1 cellular context compared by ENCODE assay signal in the genomic region with DNA sequence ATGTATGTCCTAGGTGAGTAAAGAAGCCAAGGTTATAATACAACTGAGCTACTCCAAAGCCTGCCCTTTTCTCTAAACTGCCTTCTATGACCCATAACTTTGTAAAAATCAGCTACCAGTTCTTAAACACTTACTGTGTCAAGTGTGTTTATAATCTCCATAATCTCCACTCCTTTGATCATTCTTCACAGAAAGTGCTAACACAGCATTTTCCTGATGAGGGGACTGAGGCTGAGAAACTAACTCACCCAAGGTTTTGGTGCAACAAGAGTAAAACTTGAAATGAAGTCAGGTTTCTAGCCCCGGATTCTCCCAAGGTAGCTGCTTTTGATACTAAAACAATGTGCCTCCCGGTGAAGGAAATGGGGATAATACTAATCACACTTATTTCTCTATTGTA.
TF ChIP-seq lines count a peak whose summit lies in the region.

No MANE protein-coding gene starts in this region.

TF ChIP-seq in K562, 482 proteins besides CTCF, POLR2A, EP300 and RAD21:
- TF ChIP-seq ZZZ3 (IDR thresholded peaks at IDR 0.05) (no peak), ZKSCAN8 (CRISPR knock-in tag; IDR thresholded peaks at IDR 0.05) (no peak), C11orf30 (IDR thresholded peaks at IDR 0.05; ENCODE audit: low read depth) (peak; percentile 95), MAFF (IDR thresholded peaks at IDR 0.05; ENCODE audit: low read length) (peak; percentile 96), ZNF316 (IDR thresholded peaks at IDR 0.05) (peak; percentile 98), ZNF239 (CRISPR knock-in tag; IDR thresholded peaks at IDR 0.05) (no peak), MAFK (IDR thresholded peaks at IDR 0.05; ENCODE audit: low read length) (peak; percentile 96), ZNF140 (CRISPR knock-in tag; IDR thresholded peaks at IDR 0.05) (no peak), MAFG (tag; conservative IDR thresholded peaks at IDR 0.05) (peak; percentile 88)
